ENCODE assay signal across 9 cellular contexts in genomic region chr2:208373460-208374089, GRCh38. TPM values are rescaled to one million over a fixed set of nuclear protein-coding genes. Genes with fewer than 3 reads are reported as not detected.
DNase-seq lines count a peak whose midpoint lies in the region; ATAC-seq, FAIRE-seq and TF ChIP-seq lines count a peak whose summit lies in the region.
"Had no signal": no experiment of that assay in that cellular context is flagged by ENCODE, and none has a peak within 500 bp of the region (broad histone marks: within the 10 kb centered on the region; RNA-seq: fewer than 3 reads in every experiment).

No MANE protein-coding gene starts in this region.

- peak; percentile 67 for ATAC-seq in GM18870 (IDR thresholded peaks at IDR 0.05; ENCODE audit: unreplicated experiment)

- FAIRE-seq in HTR-8/SVneo (lab: Jason Lieb, UNC), result no peak

- H3K9me2 ChIP-seq in OCI-LY7 (ENCODE audit: insufficient read depth, low read length), result no peaks in the 10 kb centered on the region

- H3K4me1 ChIP-seq in OCI-LY7 (ENCODE audit: insufficient read depth, low read length, poor library complexity, severe bottlenecking) (no peaks in the 10 kb centered on the region), colonic mucosa (no peaks in the 10 kb centered on the region)

- DNase-seq in COLO829 (ENCODE audit: low spot score), result peak; percentile 50
- peak; percentile 48 for DNase-seq in HTR-8/SVneo (ENCODE audit: insufficient read length, low spot score)
- peak; percentile 54 for DNase-seq in OCI-LY7 (ENCODE audit: low spot score)
- no peak for DNase-seq in colonic mucosa
- peak; percentile 70 for DNase-seq in medulla oblongata (ENCODE audit: extremely low spot score)
- DNase-seq in cortex of kidney (lab: John Stamatoyannopoulos, UW), result no peak
- DNase-seq in activated CD4-positive, CD25-positive, alpha-beta regulatory T cell (lab: John Stamatoyannopoulos, UW), result no peak

- H3K27me3 ChIP-seq in colonic mucosa, result no peaks in the 10 kb centered on the region

- TF ChIP-seq CTCF in OCI-LY7 (conservative IDR thresholded peaks at IDR 0.05; ENCODE audit: low read length) (peak; percentile 94), colonic mucosa (IDR thresholded peaks at IDR 0.05) (peak; percentile 91)

- H2AFZ ChIP-seq in OCI-LY7 (ENCODE audit: low read length), result no peak overlapping the region

- H3K9me3 ChIP-seq in OCI-LY7 (ENCODE audit: low read length) (no peaks in the 10 kb centered on the region), colonic mucosa (no peaks in the 10 kb centered on the region)

- no peaks in the 10 kb centered on the region for H3K36me3 ChIP-seq in OCI-LY7 (ENCODE audit: insufficient read depth, low read length)
- no peaks in the 10 kb centered on the region for H3K36me3 ChIP-seq in colonic mucosa

- intact Hi-C loops in OCI-LY7 (cut with micrococcal nuclease; ENCODE audit: unreplicated experiment) (no loop called here), colonic mucosa (cut with DNase I) (no loop called here)

- H3K27ac ChIP-seq in OCI-LY7 (ENCODE audit: low read depth, low read length, poor library complexity, severe bottlenecking) (no peak overlapping the region), colonic mucosa (no peak overlapping the region)
- H3K27ac ChIP-seq: skin epidermis had no signal

- no peak overlapping the region for H3K4me2 ChIP-seq in OCI-LY7 (ENCODE audit: low read length)

- POLR2A ChIA-PET in OCI-LY7 (lab: Charles Lee), result no interaction called here

- H3K4me3 ChIP-seq in OCI-LY7 (ENCODE audit: low read depth, low read length, poor library complexity, severe bottlenecking) (no peak overlapping the region), colonic mucosa (no peak overlapping the region)
- H3K4me3 ChIP-seq: skin epidermis had no signal

- H4K20me1 ChIP-seq in OCI-LY7 (ENCODE audit: insufficient read depth, low read length), result no peaks in the 10 kb centered on the region

- BruUV-seq in OCI-LY7 (replicated peaks; lab: Mats Ljungman, UMichigan), result no TSS peak

- CTCF ChIA-PET in OCI-LY7 (lab: Charles Lee; ENCODE audit: unreplicated experiment), result no interaction called here

- H3K79me2 ChIP-seq in OCI-LY7 (ENCODE audit: insufficient read depth, low read depth, low read length), result no peaks in the 10 kb centered on the region

- H3K9ac ChIP-seq in colonic mucosa (ENCODE audit: low read depth in 2 of 2, low read length in 2 of 2), result no peak overlapping the region

RNA-seq across cellular contexts. Expression of gene PTH2R, which starts 33.0 kb away (rescaled TPM):
- total RNA-seq in OCI-LY7 (2014; rRNA removed; shearing (Covaris generic)), result 0.06 TPM in 1 of 2 replicates, not detected in the other
- total RNA-seq in OCI-LY7 (2022) (0.13 and 0.18 TPM in 2 replicates), colonic mucosa (not detected)

Comparison
In these comparisons a context has a peak if more than half of its experiments do, and no peak if none do; other contexts are left out.
1. DNase-seq: peak in COLO829 (single experiment), HTR-8/SVneo (single experiment), OCI-LY7 (single experiment) and medulla oblongata (single experiment); none in colonic mucosa (single experiment), cortex of kidney (single experiment) and activated CD4-positive, CD25-positive, alpha-beta regulatory T cell (0 of 4).